Comparison of ENCODE assay signal across 8 cellular contexts in the genomic region with DNA sequence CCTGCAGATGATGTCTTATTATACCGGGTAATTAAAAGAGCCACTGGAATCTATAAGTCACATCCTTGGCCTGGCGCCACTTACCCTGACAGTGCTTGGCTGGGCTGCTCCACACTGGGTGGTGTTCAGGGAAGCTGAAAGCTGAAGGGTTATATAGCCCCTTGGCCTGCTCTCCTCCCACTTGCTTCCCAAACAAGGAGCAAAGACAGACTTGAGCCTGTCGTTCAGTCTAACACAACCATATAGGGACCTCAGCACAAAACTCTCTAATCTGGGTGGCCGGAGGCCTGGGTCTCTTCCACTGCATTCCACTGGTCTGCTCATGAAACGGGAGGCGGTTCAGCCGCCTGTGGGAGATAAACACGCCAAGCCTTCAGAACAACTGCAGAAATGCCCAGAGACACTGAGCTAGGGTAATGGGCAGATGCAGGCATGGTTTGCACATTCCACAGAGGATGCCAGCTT. TPM values are rescaled to one million over a fixed set of nuclear protein-coding genes. Genes with fewer than 3 reads are reported as not detected.
DNase-seq lines count a peak whose midpoint lies in the region; ATAC-seq and TF ChIP-seq lines count a peak whose summit lies in the region.

TSS of gene ACTA2 (minus strand) at position 127 of the 465 bp plus-strand sequence. CDS start 3,843 bp downstream, outside the sequence.

- no peaks in the 10 kb centered on the region for H3K27me3 ChIP-seq in MG63
- no peaks in the 10 kb centered on the region for H3K27me3 ChIP-seq in testis

- ATAC-seq in GM18519 (IDR thresholded peaks at IDR 0.05; ENCODE audit: low FRiP score, unreplicated experiment), result no peak

- DNase-seq in MG63 (peak; percentile 83), coronary artery (ENCODE audit: low spot score) (peak; percentile 93), lower leg skin (ENCODE audit: low spot score in 2 of 2) (no peak), testis (peak; percentile 70), globus pallidus (ENCODE audit: low spot score) (no peak), LoVo (ENCODE audit: low spot score) (no peak)
- no peak for DNase-seq in activated CD4-positive, CD25-positive, alpha-beta regulatory T cell treated with anti-CD3 and anti-CD28 coated beads, Interleukin-2, amount 50 U/mL, for 72 hours

- TF ChIP-seq POLR2A in lower leg skin (IDR thresholded peaks at IDR 0.05) (no peak), testis (IDR thresholded peaks at IDR 0.05) (peak; percentile 62)

- H3K27ac ChIP-seq in coronary artery (peak within 1 kb of the TSS; percentile 92 to 93), testis (peak within 1 kb of the TSS; percentile 77 to 95)

- intact Hi-C loops in lower leg skin (cut with DNase I; ENCODE audit: low total_unique reads), result no loop called here
- intact Hi-C loops in testis (cut with DNase I; ENCODE audit: low total_unique reads), result no loop called here

- no peaks in the 10 kb centered on the region for H3K36me3 ChIP-seq in MG63
- H3K36me3 ChIP-seq in testis (ENCODE audit: low read depth, missing control alignments), result no peaks in the 10 kb centered on the region

- H3K4me3 ChIP-seq in MG63, result no peak within 1 kb of the TSS
- peak within 1 kb of the TSS; percentile 79 for H3K4me3 ChIP-seq in coronary artery
- no peak within 1 kb of the TSS for H3K4me3 ChIP-seq in lower leg skin (ENCODE audit: low read depth, poor library complexity, severe bottlenecking)
- peak within 1 kb of the TSS; percentile 46 to 62 for H3K4me3 ChIP-seq in testis

- H3K9me3 ChIP-seq in MG63 (no peaks in the 10 kb centered on the region), testis (no peaks in the 10 kb centered on the region)

- no peak for TF ChIP-seq CTCF in coronary artery (IDR thresholded peaks at IDR 0.05)
- TF ChIP-seq CTCF in lower leg skin (IDR thresholded peaks at IDR 0.05), result no peak
- no peak for TF ChIP-seq CTCF in testis (IDR thresholded peaks at IDR 0.05)

- H3K4me1 ChIP-seq in testis, result no peaks in the 10 kb centered on the region

- WGBS in lower leg skin, 2 donors, result 54 to 60% methylated on average over 8 of the region's 8 CpGs
- WGBS in testis, 2 donors, result 45 to 51% methylated on average over 2 to 8 of the region's 8 CpGs

RNA-seq across cellular contexts. Expression of gene ACTA2, which starts in this region (rescaled TPM):
- 19.4 and 24.2 TPM in 2 replicates for total RNA-seq in MG63 (2014; rRNA removed; shearing (Covaris generic); ENCODE audit: low replicate concordance)
- total RNA-seq in lower leg skin, result 100 to 1,000 TPM in 3 of 4 donors, 10 to 100 TPM in 1; 66.4 to 344 (median 129) TPM
- 100 to 1,000 TPM; 398 to 527 TPM for total RNA-seq in testis
- 939 TPM for polyA plus RNA-seq in testis (ENCODE audit: insufficient read depth, low read depth, low replicate concordance)

Comparison
In these comparisons a context has a peak if more than half of its experiments do, and no peak if none do; other contexts are left out.
1. DNase-seq: peak in MG63 (single experiment), coronary artery (single experiment) and testis (single experiment); none in lower leg skin (0 of 2), globus pallidus (single experiment), LoVo (single experiment) and activated CD4-positive, CD25-positive, alpha-beta regulatory T cell treated with anti-CD3 and anti-CD28 coated beads, Interleukin-2, amount 50 U/mL, for 72 hours (single experiment).
2. H3K4me3 ChIP-seq: peak in coronary artery (single experiment) and testis (2 of 2); none in MG63 (single experiment) and lower leg skin (single experiment).